In genomic region chr19:12695514-12695913, GRCh38 we compare ENCODE assay signal across 8 cellular contexts. TPM values are rescaled to one million over a fixed set of nuclear protein-coding genes. Genes with fewer than 3 reads are reported as not detected.
DNase-seq lines count a peak whose midpoint lies in the region; ATAC-seq and TF ChIP-seq lines count a peak whose summit lies in the region.

No MANE protein-coding gene starts in this region.

- H3K27me3 ChIP-seq in A673 (replicated peaks; ENCODE audit: insufficient read depth, low read depth, low read length, poor library complexity) (no peaks in the 10 kb centered on the region), mucosa of rectum (ENCODE audit: control insufficient read depth in 2 of 2, insufficient read depth in 2 of 2, low read length in 2 of 2) (no peaks in the 10 kb centered on the region)

- H3K9me3 Mint-ChIP-seq in HFFc6 (no peaks in the 10 kb centered on the region), brain (peaks cover 0 to 5% (median 0%) of the 10 kb centered on the region in 5 experiments)

- POLR2A ChIA-PET in A673 (lab: Charles Lee; ENCODE audit: low non-redundant PET), result interaction anchor here (0.6 kb wide), 1 partner anchor 15 kb away, joined by 3 read pairs; no protein-coding TSS in a partner anchor

- H3K27me3 Mint-ChIP-seq in HFFc6 (ENCODE audit: insufficient read depth) (no peaks in the 10 kb centered on the region; the same call in 1 of the 2 replicates), brain (no peaks in the 10 kb centered on the region)

- H3K4me1 ChIP-seq in A673 (ENCODE audit: insufficient read depth, low read length, poor library complexity, severe bottlenecking) (peaks cover 11% of the 10 kb centered on the region), mucosa of rectum (ENCODE audit: control insufficient read depth in 2 of 2, insufficient read depth in 2 of 2, low read length in 2 of 2) (peaks cover 10 to 13% of the 10 kb centered on the region in 2 donors)

- peaks cover 13% of the 10 kb centered on the region for H3K36me3 ChIP-seq in A673 (ENCODE audit: insufficient read depth, low read length, poor library complexity, severe bottlenecking)
- H3K36me3 ChIP-seq in mucosa of rectum (ENCODE audit: control insufficient read depth in 2 of 2, insufficient read depth in 2 of 2, low read length in 2 of 2), result peaks cover 0 to 9% of the 10 kb centered on the region in 2 donors

- no TSS peak for BruUV-seq in A673 (replicated peaks; lab: Mats Ljungman, UMichigan)

- H3K9me3 ChIP-seq in A673 (ENCODE audit: low read depth, low read length, poor library complexity, severe bottlenecking), result no peaks in the 10 kb centered on the region
- H3K9me3 ChIP-seq in mucosa of rectum (ENCODE audit: control insufficient read depth in 2 of 2, low read length in 2 of 2), result no peaks in the 10 kb centered on the region

- intact Hi-C loops in A673 (cut with micrococcal nuclease; ENCODE audit: unreplicated experiment), result no loop called here

- in situ Hi-C loops in G401 (cut with HindIII; ENCODE audit: low sequenced_read_pairs), result no loop called here

- H3K27ac Mint-ChIP-seq in HFFc6 (peak overlapping the region; percentile 53; the same call in 1 of the 2 replicates), brain (no peak overlapping the region)

- H3K4me1 Mint-ChIP-seq in HFFc6 (ENCODE audit: low read depth) (peaks cover 11% of the 10 kb centered on the region), brain (peaks cover 15% of the 10 kb centered on the region)

- CTCF ChIA-PET in A673 (lab: Charles Lee), result no interaction called here

- H3K4me3 Mint-ChIP-seq in HFFc6, result peak overlapping the region; percentile 89
- H3K4me3 Mint-ChIP-seq in brain, result peak overlapping the region; percentile 77 to 96 (median 94)

- H3K4me3 ChIP-seq in A673 (ENCODE audit: low read depth, low read length, poor library complexity, severe bottlenecking), result peak overlapping the region; percentile 89
- H3K4me3 ChIP-seq in mucosa of rectum (ENCODE audit: low read length in 2 of 2), result peak overlapping the region; percentile 82 to 95

- H3K27ac ChIP-seq in A673 (ENCODE audit: low read depth, low read length, poor library complexity, severe bottlenecking) (peak overlapping the region; percentile 83), mucosa of rectum (ENCODE audit: low read depth in 2 of 2, low read length in 2 of 2) (no peak overlapping the region)

- DNase-seq in A673 (ENCODE audit: low spot score) (no peak), HFFc6 (no peak), kidney tubule cell (ENCODE audit: low spot score) (no peak), NCI-H2029 treated with DMSO at 0.1 percent for 48 hours (lab: John Stamatoyannopoulos, UW) (no peak), G401 (ENCODE audit: low spot score) (no peak)

- no peak for TF ChIP-seq CTCF in A673 (conservative IDR thresholded peaks at IDR 0.05; ENCODE audit: low read depth, low read length)
- TF ChIP-seq CTCF in HFFc6 (IDR thresholded peaks at IDR 0.05), result no peak
- no peak for TF ChIP-seq CTCF in brain (conservative IDR thresholded peaks at IDR 0.05)

- ATAC-seq in HG03342 (IDR thresholded peaks at IDR 0.05; ENCODE audit: unreplicated experiment), result no peak

- H3K36me3 Mint-ChIP-seq in HFFc6 (ENCODE audit: low read depth), result peaks cover 10% of the 10 kb centered on the region
- no peaks in the 10 kb centered on the region for H3K36me3 Mint-ChIP-seq in brain

- H3K9ac ChIP-seq in mucosa of rectum (ENCODE audit: low read depth in 1 of 2, low read length in 2 of 2), result peak overlapping the region in 1 of 2 donors; percentile 38

RNA-seq across cellular contexts. Expression of gene FBXW9, which starts 0.9 kb away (rescaled TPM):
- total RNA-seq in A673 (2021), result 15.4 and 19.6 TPM in 2 replicates
- total RNA-seq in HFFc6 (2021; fragmentation: NEBNext Ultra II Directional; extraction: Animal tissue kit (Norgen Biotek cat#: 25700)), result 1 to 10 TPM; 4.5 to 7.1 (median 5.4) TPM
- 10.7 TPM for polyA plus RNA-seq in brain (ENCODE audit: insufficient read depth, low read depth, low replicate concordance)
- total RNA-seq in G401 (2014; rRNA removed; shearing (Covaris generic)), result 39.2 and 41.6 TPM in 2 replicates

RNA-seq across cellular contexts. Expression of gene GNG14, which starts 7.7 kb away (rescaled TPM):
- total RNA-seq in A673 (2021), result not detected in 2 replicates
- not detected for total RNA-seq in HFFc6 (2021; fragmentation: NEBNext Ultra II Directional; extraction: Animal tissue kit (Norgen Biotek cat#: 25700))
- polyA plus RNA-seq in brain (ENCODE audit: insufficient read depth, low read depth, low replicate concordance), result not detected
- not detected in 2 replicates for total RNA-seq in G401 (2014; rRNA removed; shearing (Covaris generic))

RNA-seq across cellular contexts. Expression of gene DHPS, which starts 13.8 kb away (rescaled TPM):
- total RNA-seq in A673 (2021), result 117 and 127 TPM in 2 replicates
- 10 to 100 TPM; 53.3 to 69.2 (median 59.6) TPM for total RNA-seq in HFFc6 (2021; fragmentation: NEBNext Ultra II Directional; extraction: Animal tissue kit (Norgen Biotek cat#: 25700))
- polyA plus RNA-seq in brain (ENCODE audit: insufficient read depth, low read depth, low replicate concordance), result 243 TPM
- 70.6 and 99.0 TPM in 2 replicates for total RNA-seq in G401 (2014; rRNA removed; shearing (Covaris generic))

RNA-seq across cellular contexts. Expression of gene TNPO2, which starts 28.2 kb away (rescaled TPM):
- total RNA-seq in A673 (2021), result 121 and 150 TPM in 2 replicates
- 10 to 100 TPM; 56.8 to 78.7 (median 66.0) TPM for total RNA-seq in HFFc6 (2021; fragmentation: NEBNext Ultra II Directional; extraction: Animal tissue kit (Norgen Biotek cat#: 25700))
- 119 TPM for polyA plus RNA-seq in brain (ENCODE audit: insufficient read depth, low read depth, low replicate concordance)
- 43.9 and 63.1 TPM in 2 replicates for total RNA-seq in G401 (2014; rRNA removed; shearing (Covaris generic))

RNA-seq across cellular contexts. Expression of gene WDR83, which starts 28.9 kb away (rescaled TPM):
- total RNA-seq in A673 (2021), result 19.4 and 24.5 TPM in 2 replicates
- 10 to 100 TPM in 3 of 6 experiments, 1 to 10 TPM in 3; 8.6 to 13.3 (median 9.9) TPM for total RNA-seq in HFFc6 (2021; fragmentation: NEBNext Ultra II Directional; extraction: Animal tissue kit (Norgen Biotek cat#: 25700))
- 16.5 TPM for polyA plus RNA-seq in brain (ENCODE audit: insufficient read depth, low read depth, low replicate concordance)
- 10.9 and 17.9 TPM in 2 replicates for total RNA-seq in G401 (2014; rRNA removed; shearing (Covaris generic))
